8 cellular contexts compared by ENCODE assay signal in the genomic region with DNA sequence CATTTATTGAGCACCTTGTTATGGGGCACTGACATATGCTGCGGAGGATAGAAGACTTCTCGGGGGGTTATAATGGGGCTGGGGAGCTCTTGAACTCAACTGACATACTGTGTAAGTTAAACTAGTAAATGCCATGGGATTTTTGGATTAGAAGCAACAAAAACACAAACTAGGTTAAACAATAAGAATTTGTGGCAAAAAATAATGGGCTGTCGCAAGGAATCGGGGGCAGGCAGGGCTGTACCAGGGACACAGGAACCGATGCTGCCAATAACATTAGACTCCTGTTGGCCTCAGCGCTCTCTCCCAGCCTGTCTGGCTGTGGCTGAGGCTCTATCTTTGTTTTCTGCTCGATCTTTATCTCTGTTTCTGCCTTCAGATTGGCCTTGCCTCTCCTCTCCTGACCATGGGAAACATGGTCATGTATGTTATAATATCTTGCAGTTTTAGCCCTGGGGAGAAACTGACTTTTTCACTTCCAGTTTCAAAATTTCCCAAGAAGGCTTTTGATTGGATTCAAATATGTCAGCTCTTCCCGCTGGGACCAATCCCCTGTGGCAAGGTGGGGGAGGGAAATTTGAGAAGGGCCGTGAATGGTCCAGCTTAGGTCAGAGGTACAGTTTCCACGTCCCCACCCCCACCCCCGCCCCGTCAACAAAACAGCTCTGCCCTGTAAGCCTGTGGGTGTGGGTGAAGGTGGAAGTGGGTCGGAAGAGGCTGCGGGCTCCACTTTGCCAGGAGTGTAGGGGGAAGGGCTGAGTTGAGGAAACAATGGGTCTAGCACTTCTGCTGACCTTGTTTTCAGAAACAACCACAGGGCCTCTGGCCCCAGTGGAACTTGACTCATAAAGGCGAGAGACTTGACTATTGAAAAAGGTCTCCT.
DNase-seq lines count a peak whose midpoint lies in the region; ATAC-seq, FAIRE-seq and TF ChIP-seq lines count a peak whose summit lies in the region.

No MANE protein-coding gene starts in this region.

- H3K27ac Mint-ChIP-seq in chondrocyte (ENCODE audit: unreplicated experiment), result peak overlapping the region; percentile 95

- H3K9me3 Mint-ChIP-seq in chondrocyte (ENCODE audit: low read depth), result no peaks in the 10 kb centered on the region

- TF ChIP-seq POLR2A in GM12891 (IDR thresholded peaks at IDR 0.05; ENCODE audit: low read depth, low read length), result no peak; the same call in 1 of the 2 replicates

- no peaks in the 10 kb centered on the region for H3K9me3 ChIP-seq in WERI-Rb-1 (ENCODE audit: severe bottlenecking)

- peak overlapping the region; percentile 97 for H3K27ac ChIP-seq in WERI-Rb-1

- peak; percentile 28 for FAIRE-seq in GM12891 (lab: Jason Lieb, UNC)

- no peaks in the 10 kb centered on the region for H3K36me3 Mint-ChIP-seq in chondrocyte (ENCODE audit: low read depth)

- H3K4me3 ChIP-seq in WERI-Rb-1 (ENCODE audit: low read depth, low read length), result peak overlapping the region; percentile 59; the same call in 1 of the 2 replicates

- no peaks in the 10 kb centered on the region for H3K27me3 Mint-ChIP-seq in chondrocyte (ENCODE audit: low read depth)

- no peaks in the 10 kb centered on the region for H3K27me3 ChIP-seq in WERI-Rb-1 (ENCODE audit: insufficient read depth, low read depth, severe bottlenecking)

- TF ChIP-seq CTCF in WERI-Rb-1 (IDR thresholded peaks at IDR 0.05; ENCODE audit: low read depth, low read length) (no peak), chondrocyte (IDR thresholded peaks at IDR 0.05) (no peak)

- DNase-seq in GM12891 (ENCODE audit: insufficient read length, low spot score), result peak; percentile 35
- DNase-seq in MV-4-11 (lab: John Stamatoyannopoulos, UW), result peak; percentile 99
- peak; percentile 58 for DNase-seq in WERI-Rb-1
- no peak for DNase-seq in chondrocyte (ENCODE audit: low spot score)
- DNase-seq in left kidney (ENCODE audit: low read depth, low spot score), result peak; percentile 73
- peak; percentile 65 for DNase-seq in stimulated activated CD4-positive, alpha-beta T cell treated with anti-CD3 and anti-CD28 coated beads, Interleukin-4, amount 100 ng/mL, for 24 hours
- no peak for DNase-seq in NCI-H1930 (lab: John Stamatoyannopoulos, UW)

- peak overlapping the region; percentile 27 for H3K4me3 Mint-ChIP-seq in chondrocyte (ENCODE audit: unreplicated experiment)

- no peaks in the 10 kb centered on the region for H3K36me3 ChIP-seq in WERI-Rb-1

- peaks cover 61% of the 10 kb centered on the region for H3K4me1 Mint-ChIP-seq in chondrocyte (ENCODE audit: low read depth)

- ATAC-seq in HG02571 (IDR thresholded peaks at IDR 0.05; ENCODE audit: unreplicated experiment), result peak; percentile 54

TF ChIP-seq in GM12891, 5 proteins besides CTCF, POLR2A, EP300 and RAD21:
- TF ChIP-seq POU2F2 (IDR thresholded peaks at IDR 0.05; ENCODE audit: low read depth, low read length), result no peak
- TF ChIP-seq SPI1 (IDR thresholded peaks at IDR 0.05; ENCODE audit: low read depth, low read length), result peak; percentile 17; the same call in 1 of the 2 replicates
- no peak for TF ChIP-seq TAF1 (IDR thresholded peaks at IDR 0.05; ENCODE audit: low read depth, low read length)

Comparison
In these comparisons a context has a peak if more than half of its experiments do, and no peak if none do; other contexts are left out.
1. DNase-seq: peak in GM12891 (single experiment), MV-4-11 (single experiment), WERI-Rb-1 (single experiment), left kidney (single experiment) and stimulated activated CD4-positive, alpha-beta T cell treated with anti-CD3 and anti-CD28 coated beads, Interleukin-4, amount 100 ng/mL, for 24 hours (single experiment); none in chondrocyte (single experiment) and NCI-H1930 (0 of 2).